ENCODE assay signal across 8 cellular contexts in genomic region chr14:50000215-50001145, GRCh38.
DNase-seq lines count a peak whose midpoint lies in the region; ATAC-seq and TF ChIP-seq lines count a peak whose summit lies in the region.

No MANE protein-coding gene starts in this region.

- peak overlapping the region; percentile 87 for H3K27ac ChIP-seq in KOPT-K1 (ENCODE audit: low read depth, low read length, poor library complexity, severe bottlenecking)

- DNase-seq in G401 (ENCODE audit: low spot score) (peak; percentile 14), lower leg skin (ENCODE audit: low spot score in 2 of 2) (peak; percentile 72 to 93), NCI-H446 treated with DMSO at 0.1 percent for 48 hours (lab: John Stamatoyannopoulos, UW) (no peak)
- DNase-seq in central memory CD4-positive, alpha-beta T cell, result peak; percentile 68
- peak; percentile 62 for DNase-seq in stimulated activated CD8-positive, alpha-beta memory T cell treated with anti-CD3 and anti-CD28 coated beads, Interleukin-15, amount 100 ng/mL, for 1 hour (ENCODE audit: low read depth)

- TF ChIP-seq POLR2A in lower leg skin (IDR thresholded peaks at IDR 0.05), result no peak

- intact Hi-C loops in lower leg skin (cut with DNase I; ENCODE audit: low total_unique reads), result loop anchor here (5.0 to 10.0 kb wide), 2 partner anchors 106 to 133 kb away; partner anchors contain the start of gene ARF6

- no peak for TF ChIP-seq CTCF in lower leg skin (IDR thresholded peaks at IDR 0.05)

- H3K9me3 ChIP-seq in KOPT-K1 (ENCODE audit: insufficient read depth, low read length, poor library complexity, severe bottlenecking), result no peaks in the 10 kb centered on the region

- in situ Hi-C loops in G401 (cut with HindIII; ENCODE audit: low sequenced_read_pairs), result no loop called here

- 23 to 24% methylated on average over 17 of the region's 17 CpGs for WGBS in lower leg skin, 2 donors

- no peak overlapping the region for H3K4me3 ChIP-seq in lower leg skin (ENCODE audit: low read depth, poor library complexity, severe bottlenecking)

- H3K36me3 ChIP-seq in KOPT-K1 (ENCODE audit: insufficient read depth, low read length), result no peaks in the 10 kb centered on the region

- peak; percentile 34 to 37 for ATAC-seq in activated CD4-positive, CD25-positive, alpha-beta regulatory T cell treated with anti-CD3 and anti-CD28 coated beads, Interleukin-2, amount 50 U/mL, for 24 hours
- ATAC-seq in HG02642 (IDR thresholded peaks at IDR 0.05; ENCODE audit: poor library complexity, unreplicated experiment), result no peak
